12 cellular contexts compared by ENCODE assay signal in genomic region chr6:29953001-29953436, GRCh38. TPM values are rescaled to one million over a fixed set of nuclear protein-coding genes. Genes with fewer than 3 reads are reported as not detected.
DNase-seq lines count a peak whose midpoint lies in the region; ATAC-seq and FAIRE-seq lines count a peak whose summit lies in the region.
"Had no signal": no experiment of that assay in that cellular context is flagged by ENCODE, and none has a peak within 500 bp of the region (broad histone marks: within the 10 kb centered on the region; RNA-seq: fewer than 3 reads in every experiment).

No MANE protein-coding gene starts in this region.

- peak; percentile 95 for FAIRE-seq in RCC 7860 (lab: Jason Lieb, UNC)
- FAIRE-seq: GM19239 had no signal

- DNase-seq in EL (peak; percentile 89), RCC 7860 (ENCODE audit: low spot score) (peak; percentile 98), myocyte (ENCODE audit: low read depth) (peak; percentile 94), SW480 (ENCODE audit: low spot score) (no peak)
- DNase-seq in activated effector memory CD4-positive, alpha-beta T cell treated with Interleukin-2 at 50 U/mL for 16 hours = no peak
- DNase-seq: KBM-7, PC-9 had no signal

- peak; percentile 75 for ATAC-seq in esophagus mucosa
- no peak for ATAC-seq in GM21786 (IDR thresholded peaks at IDR 0.05; ENCODE audit: unreplicated experiment)
- ATAC-seq in HG03565 (IDR thresholded peaks at IDR 0.05; ENCODE audit: unreplicated experiment) = no peak
- ATAC-seq: activated naive CD4-positive, alpha-beta T cell treated with anti-CD3 and anti-CD28 coated beads, Interleukin-2, amount 50 U/mL, for 72 hours had no signal

RNA-seq across cellular contexts. Expression of gene HLA-A, which starts 10.7 kb away (rescaled TPM):
- total RNA-seq in esophagus mucosa (100 TPM), myocyte (1,062 and 1,076 TPM in 2 replicates)
- polyA plus RNA-seq in myocyte (2012) = 656 TPM

Comparison
In these comparisons a context has a peak if more than half of its experiments do, and no peak if none do; other contexts are left out.
1. DNase-seq: peak in EL (single experiment), RCC 7860 (single experiment) and myocyte (single experiment); none in SW480 (single experiment) and activated effector memory CD4-positive, alpha-beta T cell treated with Interleukin-2 at 50 U/mL for 16 hours (single experiment).
2. RNA of gene HLA-A, which starts 10.7 kb away (total RNA-seq): 1,062 to 1,076 TPM in myocyte; 100 TPM in esophagus mucosa (single experiment); every median in the first group is over 10 times any median in the second.